In genomic region chr10:131892817-131893675, GRCh38 we compare ENCODE assay signal across 1 cellular context.
A peak's percentile ranks its signal among the peaks of the same experiment; 100 is the strongest.
TF ChIP-seq lines count a peak whose summit lies in the region.

No MANE protein-coding gene starts in this region.

TF ChIP-seq in HepG2, 621 proteins besides CTCF, POLR2A, EP300 and RAD21 (continued from another document and continues in another):
- TF ChIP-seq E2F1 (CRISPR knock-in tag; IDR thresholded peaks at IDR 0.05): no peak
- TF ChIP-seq ZNF780A (CRISPR knock-in tag; IDR thresholded peaks at IDR 0.05): no peak
- TF ChIP-seq ZBTB7B (CRISPR knock-in tag; IDR thresholded peaks at IDR 0.05): 0 out of 2 replicates have a peak, but pooled peaks have one; percentile 9
- TF ChIP-seq ZNF468 (CRISPR knock-in tag; IDR thresholded peaks at IDR 0.05): no peak
- no peak for TF ChIP-seq ZNF460 (CRISPR knock-in tag; IDR thresholded peaks at IDR 0.05; ENCODE audit: borderline replicate concordance)
- TF ChIP-seq KMT2A (CRISPR knock-in tag; IDR thresholded peaks at IDR 0.05): no peak
- TF ChIP-seq BRCA1 (CRISPR knock-in tag; IDR thresholded peaks at IDR 0.05): no peak
- TF ChIP-seq HOXA3 (CRISPR knock-in tag; IDR thresholded peaks at IDR 0.05): no peak
- TF ChIP-seq PHB2 (IDR thresholded peaks at IDR 0.05; ENCODE audit: partially characterized antibody): no peak
- TF ChIP-seq ZEB1 (IDR thresholded peaks at IDR 0.05; ENCODE audit: insufficient replicate concordance, low read depth): no peak
- TF ChIP-seq PATZ1 (CRISPR knock-in tag; IDR thresholded peaks at IDR 0.05): no peak
- no peak for TF ChIP-seq IKZF1 (IDR thresholded peaks at IDR 0.05)
- TF ChIP-seq ZUFSP (CRISPR knock-in tag; IDR thresholded peaks at IDR 0.05; ENCODE audit: borderline replicate concordance): no peak
- TF ChIP-seq HDAC6 (IDR thresholded peaks at IDR 0.05; ENCODE audit: low read depth, low read length): no peak
- 0 out of 2 replicates have a peak, but pooled peaks have one; percentile 4 for TF ChIP-seq FOXO1 (CRISPR knock-in tag; IDR thresholded peaks at IDR 0.05)
- no peak for TF ChIP-seq GTF3A (CRISPR knock-in tag; conservative IDR thresholded peaks at IDR 0.05)
- TF ChIP-seq NR0B2 (CRISPR knock-in tag; IDR thresholded peaks at IDR 0.05): no peak
- no peak for TF ChIP-seq E2F2 (CRISPR knock-in tag; IDR thresholded peaks at IDR 0.05; ENCODE audit: borderline replicate concordance)
- no peak for TF ChIP-seq ZNF7 (CRISPR knock-in tag; IDR thresholded peaks at IDR 0.05)
- TF ChIP-seq BCL3 (CRISPR knock-in tag; IDR thresholded peaks at IDR 0.05): no peak
- no peak for TF ChIP-seq DNMT1 (CRISPR knock-in tag; IDR thresholded peaks at IDR 0.05)
- TF ChIP-seq TMF1 (CRISPR knock-in tag; IDR thresholded peaks at IDR 0.05; ENCODE audit: low read depth): no peak
- TF ChIP-seq TFAP4 (IDR thresholded peaks at IDR 0.05; ENCODE audit: borderline replicate concordance, low read depth): no peak
- TF ChIP-seq SUZ12 (IDR thresholded peaks at IDR 0.05; ENCODE audit: low read depth, low read length): no peak
- no peak for TF ChIP-seq SOX6 (IDR thresholded peaks at IDR 0.05)
- TF ChIP-seq SOX6 (CRISPR knock-in tag; IDR thresholded peaks at IDR 0.05): 0 out of 2 replicates have a peak, but pooled peaks have one; percentile 21
- TF ChIP-seq ZFP91 (CRISPR knock-in tag; IDR thresholded peaks at IDR 0.05; ENCODE audit: borderline replicate concordance): no peak
- TF ChIP-seq NFRKB (IDR thresholded peaks at IDR 0.05): no peak
- TF ChIP-seq CAMTA2 (CRISPR knock-in tag; IDR thresholded peaks at IDR 0.05; ENCODE audit: borderline replicate concordance): no peak; the same call in 1 of the 2 replicates
- no peak for TF ChIP-seq HMGXB3 (CRISPR knock-in tag; IDR thresholded peaks at IDR 0.05; ENCODE audit: borderline replicate concordance)
- no peak for TF ChIP-seq ZNF839 (CRISPR knock-in tag; IDR thresholded peaks at IDR 0.05; ENCODE audit: borderline replicate concordance)
- 0 out of 2 replicates have a peak, but pooled peaks have one; percentile 30 for TF ChIP-seq EZH2 (conservative IDR thresholded peaks at IDR 0.05; ENCODE audit: low read depth, low read length)
- TF ChIP-seq CREB3 (CRISPR knock-in tag; IDR thresholded peaks at IDR 0.05): no peak
- no peak for TF ChIP-seq CBFB (CRISPR knock-in tag; IDR thresholded peaks at IDR 0.05)
- TF ChIP-seq IRX3 (CRISPR knock-in tag; IDR thresholded peaks at IDR 0.05; ENCODE audit: borderline replicate concordance, low read depth): 0 out of 2 replicates have a peak, but pooled peaks have one; percentile 28
- no peak for TF ChIP-seq ATAD3A (CRISPR knock-in tag; IDR thresholded peaks at IDR 0.05)
- TF ChIP-seq ZNF530 (CRISPR knock-in tag; IDR thresholded peaks at IDR 0.05; ENCODE audit: low read depth): no peak
- TF ChIP-seq ZBTB21 (CRISPR knock-in tag; IDR thresholded peaks at IDR 0.05): no peak
- TF ChIP-seq KAT7 (CRISPR knock-in tag; IDR thresholded peaks at IDR 0.05; ENCODE audit: borderline replicate concordance): no peak
- TF ChIP-seq KDM4B (CRISPR knock-in tag; IDR thresholded peaks at IDR 0.05): 0 out of 2 replicates have a peak, but pooled peaks have one; percentile 10
- no peak for TF ChIP-seq MAF1 (CRISPR knock-in tag; IDR thresholded peaks at IDR 0.05; ENCODE audit: borderline replicate concordance)
- TF ChIP-seq ARNT2 (CRISPR knock-in tag; IDR thresholded peaks at IDR 0.05; ENCODE audit: low read depth): no peak
- no peak for TF ChIP-seq FOXK1 (CRISPR knock-in tag; IDR thresholded peaks at IDR 0.05; ENCODE audit: borderline replicate concordance, low read depth)
- peak; percentile 7; the same call in 1 of the 2 replicates for TF ChIP-seq ZBTB33 (CRISPR knock-in tag; IDR thresholded peaks at IDR 0.05)
- 0 out of 2 replicates have a peak, but pooled peaks have one; percentile 0 for TF ChIP-seq IRF2 (CRISPR knock-in tag; IDR thresholded peaks at IDR 0.05)
- TF ChIP-seq PBX3 (CRISPR knock-in tag; IDR thresholded peaks at IDR 0.05; ENCODE audit: borderline replicate concordance): no peak
